18 cellular contexts compared by ENCODE assay signal in the genomic region with DNA sequence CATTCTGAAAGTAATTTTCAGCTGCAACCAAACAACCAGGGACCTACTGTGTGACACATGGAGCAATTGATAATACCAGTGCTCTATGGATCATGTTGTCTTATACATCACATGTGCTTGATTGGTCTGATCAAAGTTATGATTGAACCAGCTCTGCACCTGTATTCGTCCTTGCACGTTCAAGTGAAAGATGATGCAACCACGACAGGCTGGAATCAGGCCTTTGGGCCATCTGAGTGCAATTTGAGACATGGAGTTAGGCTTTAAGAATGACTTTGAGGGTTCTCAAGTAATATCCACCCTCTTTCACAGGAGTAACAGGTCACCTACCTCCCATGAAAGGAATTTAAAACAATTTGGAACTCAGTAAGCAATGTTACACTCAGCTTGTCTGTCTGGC.
DNase-seq lines count a peak whose midpoint lies in the region; ATAC-seq lines count a peak whose summit lies in the region.
"Had no signal": no experiment of that assay in that cellular context is flagged by ENCODE, and none has a peak within 500 bp of the region (broad histone marks: within the 10 kb centered on the region; RNA-seq: fewer than 3 reads in every experiment).

No MANE protein-coding gene starts in this region.

- H2BK12ac ChIP-seq in trophoblast cell (ENCODE audit: low read length), result peak overlapping the region; percentile 45

- no CpG with 5 or more reads among the region's 3 CpGs for WGBS in trophoblast cell (ENCODE audit: extremely low coverage, insufficient coverage, insufficient read length)
- no CpG with 5 or more reads among the region's 3 CpGs for WGBS in mesendoderm (ENCODE audit: extremely low coverage, insufficient coverage, low lambda C conversion rate)

- no peak overlapping the region for H2BK15ac ChIP-seq in mesendoderm (replicated peaks; ENCODE audit: low read depth)

- peak overlapping the region; percentile 59; the same call in 1 of the 2 replicates for H3K27ac ChIP-seq in BLaER1
- no peak overlapping the region for H3K27ac ChIP-seq in trophoblast cell (ENCODE audit: low read depth, low read length)
- H3K27ac ChIP-seq in mesendoderm (ENCODE audit: low read depth, low read length), result no peak overlapping the region
- H3K27ac ChIP-seq: 22Rv1, GM23248, SJCRH30 had no signal

- H4K20me1 ChIP-seq in BLaER1, result no peaks in the 10 kb centered on the region

- H3K79me2 ChIP-seq in trophoblast cell (ENCODE audit: control insufficient read depth, insufficient read depth, low read length, poor library complexity) (no peaks in the 10 kb centered on the region), mesendoderm (ENCODE audit: control insufficient read depth, insufficient read depth, low read length) (no peaks in the 10 kb centered on the region)

- H3K23ac ChIP-seq in trophoblast cell (ENCODE audit: low read length) (no peak overlapping the region), mesendoderm (ENCODE audit: low read length) (no peak overlapping the region)

- no peak overlapping the region for H3K9ac ChIP-seq in BLaER1
- no peak overlapping the region for H3K9ac ChIP-seq in trophoblast cell (ENCODE audit: low read length)
- H3K9ac ChIP-seq in mesendoderm (ENCODE audit: low read length), result no peak overlapping the region
- H3K9ac ChIP-seq: GM23248 had no signal

- H3K27me3 ChIP-seq in BLaER1 (no peaks in the 10 kb centered on the region), trophoblast cell (ENCODE audit: insufficient read depth, low read length) (no peaks in the 10 kb centered on the region), mesendoderm (ENCODE audit: insufficient read depth, low read length, poor library complexity) (no peaks in the 10 kb centered on the region)
- H3K27me3 ChIP-seq: SJCRH30 had no signal

- H2BK5ac ChIP-seq in trophoblast cell (ENCODE audit: low read depth, low read length, poor library complexity) (no peak overlapping the region), mesendoderm (ENCODE audit: low read length) (no peak overlapping the region)

- H3K4me3 ChIP-seq in BLaER1 (no peak overlapping the region), trophoblast cell (ENCODE audit: low read depth, low read length) (no peak overlapping the region), mesendoderm (ENCODE audit: low read length) (no peak overlapping the region)
- H3K4me3 ChIP-seq: GM23248, HAP-1, SJCRH30 had no signal

- no peak overlapping the region for H2AFZ ChIP-seq in trophoblast cell (ENCODE audit: insufficient read depth, low read length, poor library complexity)
- H2AFZ ChIP-seq: GM23248 had no signal

- H3K4me2 ChIP-seq in BLaER1 (peak overlapping the region; percentile 41; the same call in 1 of the 2 replicates), trophoblast cell (ENCODE audit: low read length) (no peak overlapping the region), mesendoderm (ENCODE audit: low read length) (no peak overlapping the region)

- H4K8ac ChIP-seq in trophoblast cell (ENCODE audit: low read depth, low read length) (no peak overlapping the region), mesendoderm (ENCODE audit: low read depth, low read length) (no peak overlapping the region)

- H3K4me1 ChIP-seq in BLaER1 (peaks cover 61% of the 10 kb centered on the region), trophoblast cell (ENCODE audit: control insufficient read depth in 1 of 2, insufficient read depth in 2 of 2, low read length in 2 of 2) (peaks cover 9 to 13% of the 10 kb centered on the region in 2 experiments), mesendoderm (ENCODE audit: control insufficient read depth, low read depth, low read length) (no peaks in the 10 kb centered on the region)
- H3K4me1 ChIP-seq: Caco-2, HAP-1 had no signal

- H3K14ac ChIP-seq in trophoblast cell (ENCODE audit: low read length), result no peak overlapping the region

- H3K36me3 ChIP-seq in BLaER1, result no peaks in the 10 kb centered on the region
- H3K36me3 ChIP-seq in trophoblast cell (ENCODE audit: control insufficient read depth in 1 of 2, insufficient read depth in 2 of 2, low read length in 2 of 2), result no peaks in the 10 kb centered on the region
- H3K36me3 ChIP-seq in mesendoderm (ENCODE audit: control insufficient read depth, insufficient read depth, low read length), result no peaks in the 10 kb centered on the region
- H3K36me3 ChIP-seq: HAP-1, SJCRH30 had no signal

- no peaks in the 10 kb centered on the region for H3K9me3 ChIP-seq in BLaER1
- H3K9me3 ChIP-seq in trophoblast cell (ENCODE audit: insufficient read depth, low read depth, low read length), result no peaks in the 10 kb centered on the region
- H3K9me3 ChIP-seq: Caco-2, HAP-1, SJCRH30 had no signal

- no peak overlapping the region for H2AK5ac ChIP-seq in trophoblast cell (ENCODE audit: low read length)
- H2AK5ac ChIP-seq in mesendoderm (ENCODE audit: low read length), result no peak overlapping the region

- H3K4ac ChIP-seq in trophoblast cell (ENCODE audit: low read depth, low read length) (no peak overlapping the region), mesendoderm (ENCODE audit: low read depth, low read length) (no peak overlapping the region)

- no peak overlapping the region for H4K5ac ChIP-seq in mesendoderm (ENCODE audit: low read length)

- no peak overlapping the region for H4K91ac ChIP-seq in trophoblast cell (ENCODE audit: low read depth, low read length)

- H3K56ac ChIP-seq in mesendoderm (ENCODE audit: low read length), result no peak overlapping the region

- H2BK120ac ChIP-seq in trophoblast cell (ENCODE audit: insufficient read depth, low read length, poor library complexity), result no peak overlapping the region
- H2BK120ac ChIP-seq in mesendoderm (ENCODE audit: low read depth, low read length), result no peak overlapping the region

- H3K18ac ChIP-seq in trophoblast cell (ENCODE audit: low read length) (no peak overlapping the region), mesendoderm (ENCODE audit: low read length) (no peak overlapping the region)

- DNase-seq in NCI-H1417 (lab: John Stamatoyannopoulos, UW) (peak; percentile 19 to 64 (median 23)), NCI-H1417 treated with DMSO at 0.1 percent for 48 hours (lab: John Stamatoyannopoulos, UW) (no peak), NCI-H2196 treated with DMSO at 0.1 percent for 48 hours (lab: John Stamatoyannopoulos, UW; ENCODE audit: unreplicated experiment) (peak; percentile 20), trophoblast cell (no peak), mesendoderm (no peak), RKO (ENCODE audit: low spot score) (no peak)
- DNase-seq: Caco-2; CD4-positive, alpha-beta T cell; GDM1; Karpas-422; NCI-H1048; NCI-H82 had no signal

- no peak overlapping the region for H4K12ac ChIP-seq in trophoblast cell (ENCODE audit: low read depth, low read length)

- H3K79me1 ChIP-seq in trophoblast cell (ENCODE audit: low read length), result peaks cover 7% of the 10 kb centered on the region
- no peaks in the 10 kb centered on the region for H3K79me1 ChIP-seq in mesendoderm (ENCODE audit: low read length)

- no peak for ATAC-seq in GM19452 (IDR thresholded peaks at IDR 0.05; ENCODE audit: unreplicated experiment)

Comparison
In these comparisons a context has a peak if more than half of its experiments do, and no peak if none do; other contexts are left out.
1. DNase-seq: peak in NCI-H1417 (3 of 3) and NCI-H2196 treated with DMSO at 0.1 percent for 48 hours (single experiment); none in NCI-H1417 treated with DMSO at 0.1 percent for 48 hours (single experiment), trophoblast cell (0 of 2), mesendoderm (single experiment) and RKO (single experiment).